ENCODE assay signal across 15 cellular contexts in the genomic region with DNA sequence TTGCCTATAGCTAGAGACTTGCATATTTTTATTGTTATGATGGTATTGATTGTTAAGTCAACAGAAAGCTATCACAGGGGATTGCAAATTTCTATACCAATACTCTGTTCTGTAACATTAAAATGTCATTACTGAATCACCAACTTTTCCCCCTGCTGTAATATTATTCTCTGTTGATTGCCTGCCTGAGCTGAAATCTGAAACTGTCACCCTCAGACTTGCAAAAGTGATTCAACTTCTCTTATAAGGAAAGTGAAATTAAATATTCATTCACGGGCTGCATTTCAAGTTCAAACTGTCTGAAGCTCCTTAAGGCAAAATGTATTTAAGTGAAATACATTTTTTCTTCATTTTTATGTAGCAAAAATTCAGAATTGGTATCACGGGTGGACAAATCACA.
DNase-seq lines count a peak whose midpoint lies in the region; ATAC-seq, FAIRE-seq and TF ChIP-seq lines count a peak whose summit lies in the region.
"Had no signal": no experiment of that assay in that cellular context is flagged by ENCODE, and none has a peak within 500 bp of the region (broad histone marks: within the 10 kb centered on the region; RNA-seq: fewer than 3 reads in every experiment).

No MANE protein-coding gene starts in this region.

- TF ChIP-seq CTCF in IMR-90 (conservative IDR thresholded peaks at IDR 0.05; ENCODE audit: low read depth, low read length) (no peak), right lobe of liver (IDR thresholded peaks at IDR 0.05) (no peak)

- H3K18ac ChIP-seq in IMR-90 (ENCODE audit: low read depth, low read length) = no peak overlapping the region

- no peak overlapping the region for H3K23ac ChIP-seq in IMR-90 (ENCODE audit: low read depth, low read length)

- H3K4me1 ChIP-seq in IMR-90 (ENCODE audit: control insufficient read depth, insufficient read depth, low read length) = no peaks in the 10 kb centered on the region; the same call in 1 of the 2 replicates
- H3K4me1 ChIP-seq in right lobe of liver = no peaks in the 10 kb centered on the region
- H3K4me1 ChIP-seq: BLaER1, stomach had no signal

- H2AFZ ChIP-seq in IMR-90 (replicated peaks; ENCODE audit: low read length, poor library complexity) = no peak overlapping the region

- H2BK120ac ChIP-seq in IMR-90 (ENCODE audit: low read depth, low read length) = no peak overlapping the region

- no peak overlapping the region for H4K91ac ChIP-seq in IMR-90 (ENCODE audit: insufficient read depth, low read depth, low read length)

- H2BK15ac ChIP-seq in IMR-90 (ENCODE audit: low read depth, low read length) = no peak overlapping the region

- in situ Hi-C loops in IMR-90 (cut with MboI; ENCODE audit: low sequenced_read_pairs) = no loop called here

- no peak overlapping the region for H3K14ac ChIP-seq in IMR-90 (replicated peaks; ENCODE audit: low read depth, low read length)

- DNase-seq in IMR-90 (peak; percentile 28), myocyte (ENCODE audit: low read depth) (peak; percentile 40), right lobe of liver (no peak), cerebellar nuclear complex (lab: John Stamatoyannopoulos, UW) (no peak), HTR-8/SVneo (ENCODE audit: insufficient read length, low spot score) (no peak), activated T-cell treated with anti-CD3 and anti-CD28 coated beads for 4 hours (no peak)
- DNase-seq: activated CD4-positive, alpha-beta memory T cell treated with anti-CD3 and anti-CD28 coated beads for 36 hours; NCI-H1092 treated with DMSO at 0.1 percent for 48 hours; retina; stomach had no signal

- H3K9me3 ChIP-seq in IMR-90 (ENCODE audit: control insufficient read depth, insufficient read depth, low read length) (no peaks in the 10 kb centered on the region), right lobe of liver (no peaks in the 10 kb centered on the region)
- H3K9me3 ChIP-seq: BLaER1, stomach had no signal

- H2AK9ac ChIP-seq in IMR-90 (replicated peaks; ENCODE audit: low read depth, low read length, poor library complexity) = no peak overlapping the region

- no peaks in the 10 kb centered on the region for H4K20me1 ChIP-seq in IMR-90 (ENCODE audit: insufficient read depth, low read length)
- H4K20me1 ChIP-seq: BLaER1 had no signal

- no peak overlapping the region for H2BK5ac ChIP-seq in IMR-90 (ENCODE audit: low read depth, low read length, poor library complexity, severe bottlenecking)

- H3K4me3 ChIP-seq in IMR-90 (ENCODE audit: insufficient read depth, low read depth, low read length) (no peak overlapping the region), right lobe of liver (no peak overlapping the region)
- H3K4me3 ChIP-seq: BLaER1, stomach had no signal

- TF ChIP-seq RAD21 in IMR-90 (IDR thresholded peaks at IDR 0.05; ENCODE audit: low read length) = no peak

- ATAC-seq in GM18870 (IDR thresholded peaks at IDR 0.05; ENCODE audit: unreplicated experiment) (peak; percentile 89), HG02571 (IDR thresholded peaks at IDR 0.05; ENCODE audit: unreplicated experiment) (peak; percentile 59), IMR-90 (ENCODE audit: low read depth) (0 out of 2 replicates have a peak, but pooled peaks have one; percentile 14), right lobe of liver (no peak)

- no peak overlapping the region for H3K56ac ChIP-seq in IMR-90 (ENCODE audit: extremely low read depth, insufficient read depth, low read length)

- no peak overlapping the region for H4K5ac ChIP-seq in IMR-90 (ENCODE audit: low read depth, low read length)

- BruUV-seq in IMR-90 (replicated peaks; lab: Mats Ljungman, UMichigan) = no TSS peak

- no peak overlapping the region for H2BK20ac ChIP-seq in IMR-90 (ENCODE audit: low read depth, low read length)

- no peak for TF ChIP-seq POLR2A in IMR-90 (IDR thresholded peaks at IDR 0.05; ENCODE audit: low read depth, low read length)
- TF ChIP-seq POLR2A in right lobe of liver (IDR thresholded peaks at IDR 0.05) = no peak

- H3K4me2 ChIP-seq in IMR-90 (ENCODE audit: low read depth, low read length) = no peak overlapping the region
- H3K4me2 ChIP-seq: BLaER1 had no signal

- H3K27ac ChIP-seq in IMR-90 (ENCODE audit: insufficient read depth, low read length) = no peak overlapping the region
- no peak overlapping the region for H3K27ac ChIP-seq in right lobe of liver
- H3K27ac ChIP-seq: BLaER1, RWPE1, stomach had no signal

- no peak overlapping the region for H4K8ac ChIP-seq in IMR-90 (ENCODE audit: low read depth in 2 of 2, low read length in 2 of 2)

- H3K4ac ChIP-seq in IMR-90 (ENCODE audit: low read depth, low read length) = no peak overlapping the region

- H2AK5ac ChIP-seq in IMR-90 (ENCODE audit: low read depth, low read length) = no peak overlapping the region

- H3K79me1 ChIP-seq in IMR-90 (ENCODE audit: low read depth in 1 of 2, low read length in 2 of 2) = no peaks in the 10 kb centered on the region

- intact Hi-C loops in IMR-90 (cut with micrococcal nuclease) = no loop called here
- intact Hi-C loops in right lobe of liver (cut with DNase I) = no loop called here

- POLR2A ChIA-PET in IMR-90 (lab: Charles Lee; ENCODE audit: unreplicated experiment) = no interaction called here

- H3K36me3 ChIP-seq in IMR-90 (ENCODE audit: control insufficient read depth, insufficient read depth, low read length) (no peaks in the 10 kb centered on the region), right lobe of liver (no peaks in the 10 kb centered on the region)
- H3K36me3 ChIP-seq: BLaER1, stomach had no signal

- dilution Hi-C loops in IMR-90 (cut with HindIII; ENCODE audit: low sequenced_read_pairs, unreplicated experiment) = no loop called here

- no peaks in the 10 kb centered on the region for H3K27me3 ChIP-seq in IMR-90 (ENCODE audit: control insufficient read depth, insufficient read depth, low read length)
- no peaks in the 10 kb centered on the region for H3K27me3 ChIP-seq in right lobe of liver
- H3K27me3 ChIP-seq: BLaER1, stomach had no signal

- FAIRE-seq in HTR-8/SVneo (lab: Jason Lieb, UNC) = no peak
- FAIRE-seq: bronchial epithelial cell had no signal

- no peak overlapping the region for H3K9ac ChIP-seq in IMR-90 (ENCODE audit: low read depth, low read length)
- H3K9ac ChIP-seq: BLaER1 had no signal

- no CpG with 5 or more reads among the region's 2 CpGs for WGBS in IMR-90 (ENCODE audit: extremely low coverage in 2 of 2, insufficient read length in 1 of 2), 2 experiments
- 55% methylated on average over 2 of the region's 2 CpGs for WGBS in right lobe of liver (ENCODE audit: insufficient coverage, low coverage, low lambda C conversion rate, missing lambda C conversion rate)

- H3K9me1 ChIP-seq in IMR-90 (ENCODE audit: insufficient read depth, low read length) = no peaks in the 10 kb centered on the region

- CTCF ChIA-PET in IMR-90 (lab: Yijun Ruan, JAX) = no interaction called here

TF ChIP-seq in IMR-90, 13 proteins besides CTCF, POLR2A, EP300 and RAD21:
- TF ChIP-seq CHD1 (IDR thresholded peaks at IDR 0.05; ENCODE audit: low read depth, low read length) (no peak), RCOR1 (IDR thresholded peaks at IDR 0.05; ENCODE audit: insufficient replicate concordance, low read length) (no peak), MXI1 (IDR thresholded peaks at IDR 0.05; ENCODE audit: borderline replicate concordance, low read depth, low read length) (no peak), RFX5 (IDR thresholded peaks at IDR 0.05; ENCODE audit: low read depth, low read length) (no peak), BHLHE40 (IDR thresholded peaks at IDR 0.05; ENCODE audit: low read depth, low read length) (no peak), MAFK (IDR thresholded peaks at IDR 0.05; ENCODE audit: low read depth, low read length) (no peak)

Comparison
In these comparisons a context has a peak if more than half of its experiments do, and no peak if none do; other contexts are left out.
1. ATAC-seq: peak in GM18870 (single experiment), HG02571 (single experiment) and IMR-90 (single experiment); none in right lobe of liver (0 of 4).
2. DNase-seq: peak in IMR-90 (single experiment) and myocyte (single experiment); none in right lobe of liver (0 of 3), cerebellar nuclear complex (0 of 2), HTR-8/SVneo (single experiment) and activated T-cell treated with anti-CD3 and anti-CD28 coated beads for 4 hours (single experiment).